8 cellular contexts compared by ENCODE assay signal in genomic region chr9:34988218-34989055, GRCh38. TPM values are rescaled to one million over a fixed set of nuclear protein-coding genes. Genes with fewer than 3 reads are reported as not detected.
DNase-seq lines count a peak whose midpoint lies in the region; ATAC-seq and TF ChIP-seq lines count a peak whose summit lies in the region.

No MANE protein-coding gene starts in this region.

- TF ChIP-seq POLR2A in stomach (IDR thresholded peaks at IDR 0.05), result no peak

- H3K4me3 Mint-ChIP-seq in mesothelial cell of epicardium, result peak overlapping the region; percentile 93

- H3K9me3 ChIP-seq in stomach, result no peaks in the 10 kb centered on the region

- WGBS in stomach, 5 donors, result 13 to 30% (median 18%) methylated on average over 29 of the region's 29 CpGs

- H3K27ac Mint-ChIP-seq in mesothelial cell of epicardium, result peak overlapping the region; percentile 91

- no peak for ATAC-seq in HG02571 (IDR thresholded peaks at IDR 0.05; ENCODE audit: unreplicated experiment)

- H3K27ac ChIP-seq in dorsolateral prefrontal cortex (peak overlapping the region; percentile 72 to 99 (median 93)), stomach (peak overlapping the region; percentile 25 to 99 (median 91))

- no peaks in the 10 kb centered on the region for H3K36me3 ChIP-seq in stomach

- no peak for TF ChIP-seq EP300 in stomach (IDR thresholded peaks at IDR 0.05)

- DNase-seq in NCI-H2171 treated with DMSO at 0.1 percent for 48 hours (lab: John Stamatoyannopoulos, UW) (peak; percentile 49), NCI-H2171 (lab: John Stamatoyannopoulos, UW) (no peak), T-helper 9 cell (peak; percentile 35), dorsolateral prefrontal cortex (peak; percentile 44 to 86 (median 71)), mesothelial cell of epicardium (ENCODE audit: low spot score in 2 of 2, unreplicated experiment in 2 of 2) (no peak), stomach (no peak), NCI-H128 (lab: John Stamatoyannopoulos, UW; ENCODE audit: unreplicated experiment) (no peak)

- H3K27me3 ChIP-seq in dorsolateral prefrontal cortex (no peaks in the 10 kb centered on the region), stomach (no peaks in the 10 kb centered on the region)

- H3K4me3 ChIP-seq in dorsolateral prefrontal cortex, result peak overlapping the region; percentile 39 to 98 (median 85)
- H3K4me3 ChIP-seq in stomach, result peak overlapping the region; percentile 64 to 93 (median 78)

- H3K4me1 ChIP-seq in stomach, result peaks cover 33 to 62% (median 44%) of the 10 kb centered on the region in 4 donors

- H3K36me3 Mint-ChIP-seq in mesothelial cell of epicardium, result no peaks in the 10 kb centered on the region

- H3K4me1 Mint-ChIP-seq in mesothelial cell of epicardium, result peaks cover 39% of the 10 kb centered on the region

- no peaks in the 10 kb centered on the region for H3K9me3 Mint-ChIP-seq in mesothelial cell of epicardium

- TF ChIP-seq CTCF in dorsolateral prefrontal cortex (IDR thresholded peaks at IDR 0.05 in 54 of 56, conservative IDR thresholded peaks at IDR 0.05 in 2 of 56; ENCODE audit: low read depth in 1 of 56, partially characterized antibody in 56 of 56) (no peak), mesothelial cell of epicardium (IDR thresholded peaks at IDR 0.05; ENCODE audit: unreplicated experiment) (no peak), stomach (IDR thresholded peaks at IDR 0.05) (no peak)

- peaks cover 8% of the 10 kb centered on the region for H3K27me3 Mint-ChIP-seq in mesothelial cell of epicardium (ENCODE audit: low read depth)

- intact Hi-C loops in dorsolateral prefrontal cortex (cut with DNase I), result loop anchor here (2.0 to 10.0 kb wide), 3 partner anchors 90 to 324 kb away; partner anchors contain the start of genes CCL27 (in 1 of the 2) and PIGO (in 1 of the 2)
- intact Hi-C loops in stomach (cut with DNase I; ENCODE audit: low total_unique reads), result no loop called here

RNA-seq across cellular contexts. Expression of gene DNAJB5, which starts 1.1 kb away (rescaled TPM):
- total RNA-seq in dorsolateral prefrontal cortex (10 to 100 TPM in 107 of 120 experiments, 1 to 10 TPM in 13; 7.7 to 33.7 (median 13.4) TPM), mesothelial cell of epicardium (15.4 to 18.4 TPM (median 16.4 TPM) in 3 replicates), stomach (10 to 100 TPM in 3 of 5 donors, 1 to 10 TPM in 2; 1.2 to 79.0 (median 24.0) TPM)
- polyA plus RNA-seq in stomach, result 10 to 100 TPM in 1 of 3 donors, 1 to 10 TPM in 2; 7.6 to 35.8 (median 7.7) TPM

RNA-seq across cellular contexts. Expression of gene PHF24, which starts 30.4 kb away (rescaled TPM):
- total RNA-seq in dorsolateral prefrontal cortex (100 to 1,000 TPM in 103 of 120 experiments, 10 to 100 TPM in 17; 40.2 to 234 (median 146) TPM), mesothelial cell of epicardium (0.62 to 0.99 TPM (median 0.83 TPM) in 3 replicates), stomach (under 1 TPM in 1 of 5 donors, not detected in 4; 0.92 TPM)
- polyA plus RNA-seq in stomach, result under 1 TPM in 2 of 3 donors, not detected in 1; 0.05 to 0.06 TPM

Comparison
In these comparisons a context has a peak if more than half of its experiments do, and no peak if none do; other contexts are left out.
1. DNase-seq: peak in NCI-H2171 treated with DMSO at 0.1 percent for 48 hours (single experiment), T-helper 9 cell (single experiment) and dorsolateral prefrontal cortex (10 of 10); none in NCI-H2171 (single experiment), mesothelial cell of epicardium (0 of 2), stomach (single experiment) and NCI-H128 (single experiment).
2. RNA of gene PHF24, which starts 30.4 kb away (total RNA-seq): 40.2 to 234 TPM in dorsolateral prefrontal cortex; 0.62 to 0.99 TPM in mesothelial cell of epicardium and 0.92 TPM in stomach; every median in the first group is over 10 times any median in the second.